In genomic region chr5:137753986-137754235, GRCh38 we compare ENCODE assay signal across 8 cellular contexts. TPM values are rescaled to one million over a fixed set of nuclear protein-coding genes. Genes with fewer than 3 reads are reported as not detected.
A peak's percentile ranks its signal among the peaks of the same experiment; 100 is the strongest.
DNase-seq lines count a peak whose midpoint lies in the region; ATAC-seq lines count a peak whose summit lies in the region.

No MANE protein-coding gene starts in this region.

- DNase-seq in COR-L47 (lab: John Stamatoyannopoulos, UW) (peak; percentile 45), Karpas-422 (no peak), DMS53 (lab: John Stamatoyannopoulos, UW) (no peak), CD1c-positive myeloid dendritic cell (ENCODE audit: extremely low spot score) (no peak), NCI-H446 (lab: John Stamatoyannopoulos, UW) (no peak)
- no peak for DNase-seq in naive thymus-derived CD8-positive, alpha-beta T cell

- H3K9me2 ChIP-seq in Karpas-422 (replicated peaks; ENCODE audit: insufficient read depth, low read length) = no peaks in the 10 kb centered on the region

- POLR2A ChIA-PET in naive thymus-derived CD8-positive, alpha-beta T cell (lab: Charles Lee) = interaction anchor here (0.5 to 5.1 kb wide), 19 partner anchors 11 to 1781 kb away, joined by 3 to 88 read pairs (median 6); partner anchors contain the start of genes FAM13B, FAM53C, HSPA9 and KLHL3

- peak; percentile 4 for ATAC-seq in GM21576 (IDR thresholded peaks at IDR 0.05; ENCODE audit: unreplicated experiment)
- peak; percentile 11 to 29 for ATAC-seq in naive thymus-derived CD8-positive, alpha-beta T cell

- no peaks in the 10 kb centered on the region for H3K9me3 ChIP-seq in Karpas-422 (ENCODE audit: low read length)
- H3K9me3 ChIP-seq in duodenal mucosa (ENCODE audit: control insufficient read depth in 1 of 2, low read length in 2 of 2) = no peaks in the 10 kb centered on the region

- H3K27me3 Mint-ChIP-seq in naive thymus-derived CD8-positive, alpha-beta T cell = no peaks in the 10 kb centered on the region

- H3K27me3 ChIP-seq in Karpas-422 (ENCODE audit: low read length) (no peaks in the 10 kb centered on the region), duodenal mucosa (ENCODE audit: control insufficient read depth in 1 of 2, insufficient read depth in 2 of 2, low read length in 2 of 2) (no peaks in the 10 kb centered on the region)

- H3K4me1 ChIP-seq in Karpas-422 (ENCODE audit: low read length) (peaks cover 36% of the 10 kb centered on the region), duodenal mucosa (ENCODE audit: control insufficient read depth in 1 of 2, insufficient read depth in 2 of 2, low read length in 2 of 2) (peaks cover 15 to 20% of the 10 kb centered on the region in 2 donors)

- H3K9ac ChIP-seq in Karpas-422 (ENCODE audit: low read length) (peak overlapping the region; percentile 97), duodenal mucosa (ENCODE audit: low read depth in 1 of 2, low read length in 2 of 2) (peak overlapping the region; percentile 100)

- peaks cover 40% of the 10 kb centered on the region for H4K20me1 ChIP-seq in Karpas-422 (ENCODE audit: insufficient read depth, low read depth, low read length)

- H3K79me2 ChIP-seq in Karpas-422 (ENCODE audit: low read length) = peaks cover 27% of the 10 kb centered on the region

- H3K4me1 Mint-ChIP-seq in naive thymus-derived CD8-positive, alpha-beta T cell = peaks cover 16 to 43% (median 29%) of the 10 kb centered on the region in 4 donors

- peak overlapping the region; percentile 77 for H3K27ac ChIP-seq in Karpas-422 (ENCODE audit: low read length)
- peak overlapping the region; percentile 100 for H3K27ac ChIP-seq in duodenal mucosa (ENCODE audit: low read depth, low read length)

- peak overlapping the region; percentile 96 to 100 (median 99) for H3K4me3 Mint-ChIP-seq in naive thymus-derived CD8-positive, alpha-beta T cell

- H2AFZ ChIP-seq in Karpas-422 (ENCODE audit: low read length) = no peak overlapping the region

- peak overlapping the region; percentile 100 for H3K27ac Mint-ChIP-seq in naive thymus-derived CD8-positive, alpha-beta T cell

- H3K4me3 ChIP-seq in Karpas-422 (ENCODE audit: low read length) (peak overlapping the region; percentile 78), duodenal mucosa (ENCODE audit: low read depth in 1 of 2, low read length in 2 of 2) (peak overlapping the region; percentile 97 to 98)

- H3K36me3 ChIP-seq in Karpas-422 (ENCODE audit: insufficient read depth, low read length) (peaks cover 17% of the 10 kb centered on the region), duodenal mucosa (ENCODE audit: control insufficient read depth in 1 of 2, insufficient read depth in 2 of 2, low read length in 2 of 2) (peaks cover 0 to 3% of the 10 kb centered on the region in 2 donors)

- H3K36me3 Mint-ChIP-seq in naive thymus-derived CD8-positive, alpha-beta T cell = peaks cover 0 to 27% (median 0%) of the 10 kb centered on the region in 3 donors

- peak overlapping the region; percentile 79 for H3K4me2 ChIP-seq in Karpas-422 (ENCODE audit: low read depth, low read length, poor library complexity, severe bottlenecking)

- no peaks in the 10 kb centered on the region for H3K9me3 Mint-ChIP-seq in naive thymus-derived CD8-positive, alpha-beta T cell

RNA-seq across cellular contexts. Expression of gene HNRNPA0, which starts 0.3 kb away (rescaled TPM):
- total RNA-seq in Karpas-422 (2014; rRNA removed; shearing (Covaris generic); ENCODE audit: low replicate concordance) = 6.7 and 10.5 TPM in 2 replicates
- 10 to 100 TPM; 34.0 to 34.6 TPM for total RNA-seq in naive thymus-derived CD8-positive, alpha-beta T cell
- 10 to 100 TPM; 16.1 to 17.9 (median 16.5) TPM for polyA plus RNA-seq in naive thymus-derived CD8-positive, alpha-beta T cell

RNA-seq across cellular contexts. Expression of gene KLHL3, which starts 18.0 kb away (rescaled TPM):
- 0.36 and 0.67 TPM in 2 replicates for total RNA-seq in Karpas-422 (2014; rRNA removed; shearing (Covaris generic); ENCODE audit: low replicate concordance)
- total RNA-seq in naive thymus-derived CD8-positive, alpha-beta T cell = 10 to 100 TPM; 36.2 to 37.2 TPM
- 1 to 10 TPM; 2.7 to 8.1 (median 4.5) TPM for polyA plus RNA-seq in naive thymus-derived CD8-positive, alpha-beta T cell

Comparison
In these comparisons a context has a peak if more than half of its experiments do, and no peak if none do; other contexts are left out.
1. RNA of gene KLHL3, which starts 18.0 kb away (total RNA-seq): 36.2 to 37.2 TPM in naive thymus-derived CD8-positive, alpha-beta T cell; 0.36 to 0.67 TPM in Karpas-422; every median in the first group is over 10 times any median in the second.